In genomic region chr3:72159487-72159886, GRCh38 we compare ENCODE assay signal across 23 cellular contexts.
DNase-seq lines count a peak whose midpoint lies in the region; ATAC-seq, FAIRE-seq and TF ChIP-seq lines count a peak whose summit lies in the region.
"Had no signal": no experiment of that assay in that cellular context is flagged by ENCODE, and none has a peak within 500 bp of the region (broad histone marks: within the 10 kb centered on the region; RNA-seq: fewer than 3 reads in every experiment).

No MANE protein-coding gene starts in this region.

- H2BK20ac ChIP-seq in H1 (ENCODE audit: low read length): no peak overlapping the region

- POLR2A ChIA-PET in HEK293 (lab: Yijun Ruan, JAX) (no interaction called here), H1 (lab: Charles Lee; ENCODE audit: partially characterized antibody) (no interaction called here)

- FAIRE-seq in GM12891 (lab: Jason Lieb, UNC) (peak; percentile 5), H1 (lab: Jason Lieb, UNC) (no peak)
- FAIRE-seq: A204.1, D721Med, G401.6, GM19239 had no signal

- no peak overlapping the region for H3K14ac ChIP-seq in H1 (ENCODE audit: insufficient read length)

- no peak for TF ChIP-seq EP300 in H1 (IDR thresholded peaks at IDR 0.05; ENCODE audit: borderline replicate concordance in 1 of 2, low read depth in 2 of 2, low read length in 2 of 2)
- TF ChIP-seq EP300 in upper lobe of left lung (IDR thresholded peaks at IDR 0.05): no peak

- H2BK12ac ChIP-seq in H1 (ENCODE audit: low read depth, low read length): no peak overlapping the region

- H3K56ac ChIP-seq in H1 (replicated peaks; ENCODE audit: insufficient read length, low read depth, low read length): no peak overlapping the region

- no peak overlapping the region for H4K8ac ChIP-seq in H1 (ENCODE audit: extremely low read depth, insufficient read depth, low read length)

- no peaks in the 10 kb centered on the region for H3K27me3 ChIP-seq in H1 (replicated peaks in 1 of 4; ENCODE audit: control insufficient read depth in 3 of 4, extremely low read depth in 1 of 4, insufficient read depth in 3 of 4, low read length in 3 of 4)
- no peaks in the 10 kb centered on the region for H3K27me3 ChIP-seq in upper lobe of left lung

- no peak overlapping the region for H3K9ac ChIP-seq in H1 (replicated peaks in 1 of 4; ENCODE audit: extremely low read depth in 1 of 4, low read depth in 3 of 4, low read length in 3 of 4)
- H3K9ac ChIP-seq: BLaER1 treated with 17β-estradiol and CSF1 and Interleukin-3, amounts not matched to agents 10 nM and 100 nM had no signal

- no peak for ATAC-seq in upper lobe of left lung (ENCODE audit: low FRiP score in 2 of 2)
- ATAC-seq: CD8-positive, alpha-beta T cell had no signal

- no peaks in the 10 kb centered on the region for H3K79me1 ChIP-seq in H1 (ENCODE audit: low read depth, low read length)

- no peak overlapping the region for H4K91ac ChIP-seq in H1 (replicated peaks; ENCODE audit: insufficient read length, low read length)

- H4K5ac ChIP-seq in H1 (ENCODE audit: insufficient read length, low read depth, low read length): no peak overlapping the region

- DNase-seq in GM12891 (ENCODE audit: insufficient read length, low spot score): no peak
- no peak for DNase-seq in H1 (ENCODE audit: low read depth in 1 of 2, low spot score in 2 of 2)
- no peak for DNase-seq in activated effector memory CD4-positive, alpha-beta T cell treated with Interleukin-2 at 50 U/mL for 16 hours
- no peak for DNase-seq in upper lobe of left lung
- DNase-seq in SK-N-DZ (ENCODE audit: low spot score): no peak
- DNase-seq: 8988T; ACHN; AML-193; Caco-2; Calu3; CD4-positive, alpha-beta T cell; CD8-positive, alpha-beta T cell; DMS53; DMS79; DND-41; GF-D8 had no signal

- no peak overlapping the region for H3K4ac ChIP-seq in H1 (replicated peaks; ENCODE audit: insufficient read length, low read depth, low read length)

- H3K36me3 ChIP-seq in HEK293 (ENCODE audit: control insufficient read depth in 2 of 2, insufficient read depth in 1 of 2, low read length in 2 of 2) (no peaks in the 10 kb centered on the region), H1 (ENCODE audit: control insufficient read depth in 2 of 4, insufficient read depth in 4 of 4, low read length in 3 of 4) (no peaks in the 10 kb centered on the region), upper lobe of left lung (no peaks in the 10 kb centered on the region)
- H3K36me3 ChIP-seq: BLaER1 treated with 17β-estradiol and CSF1 and Interleukin-3, amounts not matched to agents 10 nM and 100 nM had no signal

- H3K9me3 ChIP-seq in HEK293 (ENCODE audit: control insufficient read depth, insufficient read depth, low read depth, low read length) (no peaks in the 10 kb centered on the region), H1 (ENCODE audit: insufficient read depth in 2 of 2, low read depth in 1 of 2, low read length in 1 of 2) (peaks cover under 1 to 2% of the 10 kb centered on the region in 2 experiments; a peak in 2 of 4 replicates), upper lobe of left lung (no peaks in the 10 kb centered on the region)
- H3K9me3 ChIP-seq: Caco-2 had no signal

- no peak overlapping the region for H2BK15ac ChIP-seq in H1 (ENCODE audit: low read length)

- no peak overlapping the region for H3K4me2 ChIP-seq in H1 (ENCODE audit: insufficient read depth in 1 of 2, low read depth in 2 of 2, low read length in 2 of 2)
- H3K4me2 ChIP-seq: BLaER1 treated with 17β-estradiol and CSF1 and Interleukin-3, amounts not matched to agents 10 nM and 100 nM had no signal

- no peak overlapping the region for H3K27ac ChIP-seq in HEK293 (ENCODE audit: extremely low read depth, low read depth, low read length)
- H3K27ac ChIP-seq in H1 (ENCODE audit: low read depth, low read length): no peak overlapping the region
- H3K27ac ChIP-seq in upper lobe of left lung: no peak overlapping the region
- H3K27ac ChIP-seq: BLaER1 treated with 17β-estradiol and CSF1 and Interleukin-3, amounts not matched to agents 10 nM and 100 nM; C4-2B had no signal

- CTCF ChIA-PET in HEK293 (lab: Yijun Ruan, JAX): no interaction called here
- CTCF ChIA-PET in H1 (lab: Charles Lee; ENCODE audit: partially characterized antibody): interaction anchor here (1.5 kb wide), 1 partner anchor 27 kb away, joined by 4 read pairs; no protein-coding TSS in a partner anchor

- no peak overlapping the region for H2AFZ ChIP-seq in H1 (ENCODE audit: low read length)

- no peak overlapping the region for H3K18ac ChIP-seq in H1 (ENCODE audit: extremely low read depth, low read length)

- no peaks in the 10 kb centered on the region for H3K79me2 ChIP-seq in H1 (ENCODE audit: control insufficient read depth in 1 of 2, insufficient read depth in 2 of 2, low read length in 2 of 2)

- H3K4me3 ChIP-seq in HEK293 (ENCODE audit: low read depth, low read length) (no peak overlapping the region), H1 (ENCODE audit: extremely low read depth in 1 of 4, insufficient read depth in 2 of 4, low read depth in 3 of 4, low read length in 4 of 4) (no peak overlapping the region), upper lobe of left lung (no peak overlapping the region)
- H3K4me3 ChIP-seq: BLaER1 treated with 17β-estradiol and CSF1 and Interleukin-3, amounts not matched to agents 10 nM and 100 nM had no signal

- no peak overlapping the region for H3K23ac ChIP-seq in H1 (ENCODE audit: insufficient read length)

- no peaks in the 10 kb centered on the region for H4K20me1 ChIP-seq in H1 (replicated peaks in 1 of 2; ENCODE audit: control insufficient read depth in 1 of 2, insufficient read depth in 2 of 2, low read length in 2 of 2)

- no peaks in the 10 kb centered on the region; the same call in 1 of the 2 replicates for H3K23me2 ChIP-seq in H1 (ENCODE audit: low read depth, low read length)

- TF ChIP-seq POLR2A in GM12891 (IDR thresholded peaks at IDR 0.05; ENCODE audit: low read depth, low read length) (no peak), H1 (IDR thresholded peaks at IDR 0.05; ENCODE audit: control extremely low read depth in 1 of 2, low read depth in 2 of 2, low read length in 2 of 2) (no peak), upper lobe of left lung (IDR thresholded peaks at IDR 0.05) (no peak)

- H2BK120ac ChIP-seq in H1 (replicated peaks; ENCODE audit: low read depth, low read length): no peak overlapping the region

- TF ChIP-seq CTCF in HEK293 (tag by site-specific recombination; IDR thresholded peaks at IDR 0.05): no peak
- no peak for TF ChIP-seq CTCF in H1 (IDR thresholded peaks at IDR 0.05; ENCODE audit: control extremely low read depth in 1 of 3, insufficient read depth in 1 of 3, low read depth in 1 of 3, low read length in 3 of 3)
- TF ChIP-seq CTCF in upper lobe of left lung (IDR thresholded peaks at IDR 0.05): no peak

- TF ChIP-seq RAD21 in H1 (IDR thresholded peaks at IDR 0.05 in 1 of 2, conservative IDR thresholded peaks at IDR 0.05 in 1 of 2; ENCODE audit: low read depth in 2 of 2, low read length in 2 of 2): no peak

- no peak overlapping the region for H2BK5ac ChIP-seq in H1 (ENCODE audit: low read depth, low read length)

- no peak overlapping the region for H2AK5ac ChIP-seq in H1 (ENCODE audit: low read depth, low read length)

- H3K4me1 ChIP-seq in HEK293 (ENCODE audit: control insufficient read depth, insufficient read depth, low read length) (0 out of 2 replicates have a peak, but pooled peaks cover 2% of the 10 kb centered on the region), H1 (replicated peaks in 1 of 4; ENCODE audit: control insufficient read depth in 3 of 4, insufficient read depth in 4 of 4, low read length in 3 of 4) (no peaks in the 10 kb centered on the region), upper lobe of left lung (peaks cover 0 to 8% (median 0%) of the 10 kb centered on the region in 4 donors)

- WGBS in H1 (ENCODE audit: extremely low coverage in 1 of 2, insufficient coverage in 1 of 2, insufficient read length in 1 of 2, insufficient replicate concordance in 2 of 2, low coverage in 1 of 2, low lambda C conversion rate in 2 of 2, missing lambda C conversion rate in 1 of 2), 2 experiments: 93% methylated on average over 2 of the region's 2 CpGs; no CpG with 5 or more reads in 1 of the 2 experiments
- WGBS in upper lobe of left lung, 2 donors: 92 to 94% methylated on average over 2 of the region's 2 CpGs

TF ChIP-seq in GM12891, 5 proteins besides CTCF, POLR2A, EP300 and RAD21:
- TF ChIP-seq SPI1 (IDR thresholded peaks at IDR 0.05; ENCODE audit: low read depth, low read length): no peak
- TF ChIP-seq TAF1 (IDR thresholded peaks at IDR 0.05; ENCODE audit: low read depth, low read length): no peak
- TF ChIP-seq POU2F2 (IDR thresholded peaks at IDR 0.05; ENCODE audit: low read depth, low read length): no peak
- no peak for TF ChIP-seq PAX5 (IDR thresholded peaks at IDR 0.05; ENCODE audit: insufficient read depth, low read length, severe bottlenecking)
- no peak for TF ChIP-seq POLR2AphosphoS5 (IDR thresholded peaks at IDR 0.05; ENCODE audit: low read depth, low read length)
TF ChIP-seq in GM12891: peak in this region for 0.

TF ChIP-seq in HEK293, 187 proteins besides CTCF, POLR2A, EP300 and RAD21:
- TF ChIP-seq ZNF623 (tag by site-specific recombination; IDR thresholded peaks at IDR 0.05) (peak; percentile 83), ZNF341 (tag by site-specific recombination; IDR thresholded peaks at IDR 0.05; ENCODE audit: low read depth) (no peak)
TF ChIP-seq in HEK293: peak in this region for 1.

TF ChIP-seq in H1, 55 proteins besides CTCF, POLR2A, EP300 and RAD21:
- TF ChIP-seq KDM1A (IDR thresholded peaks at IDR 0.05; ENCODE audit: borderline replicate concordance, low read length): 0 out of 2 replicates have a peak, but pooled peaks have one; percentile 18
- no peak for TF ChIP-seq SIX5 (IDR thresholded peaks at IDR 0.05; ENCODE audit: low read depth, low read length)
